ENCODE assay signal across 16 cellular contexts in the genomic region with DNA sequence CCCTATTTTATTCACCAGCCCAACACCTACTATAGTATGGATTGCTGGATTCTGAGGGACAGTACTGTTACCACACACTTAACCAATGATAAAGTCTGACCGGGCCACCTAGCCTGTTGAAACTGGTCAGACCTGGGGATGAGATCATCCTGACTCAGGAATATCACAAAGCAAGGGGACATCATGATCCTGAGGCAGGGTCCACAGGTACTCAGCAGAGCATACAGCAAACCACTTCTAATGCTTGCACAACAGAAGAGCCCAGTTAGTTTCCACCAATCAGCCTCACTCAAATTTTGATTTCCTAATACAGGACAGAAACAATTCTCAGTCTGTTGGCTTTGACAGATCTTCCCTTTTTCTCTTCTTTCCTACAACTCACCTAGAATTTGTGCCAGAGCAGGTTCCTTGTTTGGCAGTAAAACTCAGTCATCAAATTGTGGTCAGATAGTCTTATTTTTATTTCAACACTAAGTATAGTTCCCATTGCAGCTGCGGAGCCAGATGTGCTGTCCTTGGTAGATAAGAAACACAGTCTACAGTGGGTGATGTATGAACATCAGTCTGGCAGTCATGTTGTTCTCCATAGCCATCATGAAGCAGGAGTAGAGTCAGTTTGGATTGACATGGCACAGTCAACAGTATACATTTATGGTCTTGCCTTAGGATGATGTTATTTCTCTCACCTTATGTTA.
"Had no signal": no experiment of that assay in that cellular context is flagged by ENCODE, and none has a peak within 500 bp of the region (broad histone marks: within the 10 kb centered on the region; RNA-seq: fewer than 3 reads in every experiment).

No MANE protein-coding gene starts in this region.

- H3K9me3 ChIP-seq: sigmoid colon, stomach had no signal

- H2AFZ ChIP-seq: parathyroid adenoma had no signal

- H3K4me3 ChIP-seq: lung, sigmoid colon, stomach had no signal

- H3K36me3 ChIP-seq: sigmoid colon, stomach had no signal

- H3K79me2 ChIP-seq: parathyroid adenoma had no signal

- H3K27ac ChIP-seq: parathyroid adenoma, sigmoid colon, stomach had no signal

- H3K9ac ChIP-seq: parathyroid adenoma had no signal

- H3K4me1 ChIP-seq: parathyroid adenoma, sigmoid colon, stomach had no signal

- DNase-seq: activated CD4-positive, alpha-beta memory T cell treated with anti-CD3 and anti-CD28 coated beads, Interleukin-2, amount 10 ng/mL, durations not matched to agents 7 days and 5 days; activated CD4-positive, alpha-beta T cell treated with anti-CD3 and anti-CD28 coated beads for 36 hours; activated CD8-positive, alpha-beta memory T cell treated with anti-CD3 and anti-CD28 coated beads, Interleukin-2, amount 10 ng/mL, durations not matched to agents 7 days and 5 days; amniotic stem cell; caudate nucleus; effector memory CD8-positive, alpha-beta T cell; hypothalamus; sigmoid colon; stimulated activated CD4-positive, alpha-beta T cell treated with anti-CD3 and anti-CD28 coated beads, Interleukin-4, amount 100 ng/mL, for 24 hours; stomach had no signal

- H3K27me3 ChIP-seq: sigmoid colon, stomach had no signal

- FAIRE-seq: frontal cortex, keratinocyte had no signal

- ATAC-seq: activated CD4-positive, alpha-beta T cell treated with anti-CD3 and anti-CD28 coated beads for 36 hours; activated CD8-positive, alpha-beta memory T cell treated with anti-CD3 and anti-CD28 coated beads, Interleukin-2, amount 10 ng/mL, durations not matched to agents 7 days and 5 days; effector memory CD8-positive, alpha-beta T cell; stimulated activated effector memory CD8-positive, alpha-beta T cell treated with anti-CD3 and anti-CD28 coated beads, Interleukin-12 subunit alpha, Interleukin-12 subunit beta, amount 100 ng/mL, for 72 hours; WTC11 had no signal
